Comparison of ENCODE assay signal across 9 cellular contexts in the genomic region with DNA sequence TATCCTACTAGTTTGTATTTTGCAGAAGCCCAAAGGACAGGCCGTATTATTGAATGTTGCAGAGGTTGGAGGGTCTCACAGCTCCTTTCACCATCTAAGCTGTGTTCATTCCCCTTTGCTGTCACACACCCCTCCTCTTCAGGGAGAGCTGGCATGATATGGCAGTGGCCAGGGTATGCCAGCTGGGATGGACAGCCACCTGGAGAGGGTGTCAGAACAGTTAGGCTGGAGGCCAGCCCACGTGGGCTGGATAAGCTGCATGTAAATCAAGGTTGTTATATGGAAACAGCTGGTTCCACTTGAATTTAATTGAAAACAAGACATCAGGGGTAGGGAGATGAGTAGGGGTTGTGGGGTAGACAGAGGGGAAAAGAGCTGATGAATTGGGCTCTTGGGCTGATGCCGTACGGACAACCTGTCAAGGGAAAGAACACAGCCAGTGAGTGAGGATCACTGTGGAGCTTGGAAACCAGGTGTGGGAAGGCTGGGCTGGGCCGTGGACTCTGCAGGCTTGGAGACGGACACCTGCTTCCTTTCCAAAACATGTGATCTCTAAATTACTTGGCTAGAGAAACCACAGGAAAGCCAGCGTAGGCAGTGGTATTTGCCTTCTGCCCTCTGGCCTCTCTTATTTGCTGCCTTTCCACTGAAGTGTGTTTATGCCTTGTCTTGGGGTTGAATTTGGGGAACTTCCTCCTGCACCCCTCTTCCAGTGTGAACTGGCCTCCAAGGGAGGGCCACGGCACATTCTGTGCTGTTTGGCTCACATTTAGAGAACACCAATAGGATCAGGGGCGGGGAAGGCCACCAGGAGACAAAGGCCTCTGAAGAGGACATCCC.
A peak's percentile ranks its signal among the peaks of the same experiment; 100 is the strongest.
DNase-seq lines count a peak whose midpoint lies in the region; ATAC-seq lines count a peak whose summit lies in the region.
"Had no signal": no experiment of that assay in that cellular context is flagged by ENCODE, and none has a peak within 500 bp of the region (broad histone marks: within the 10 kb centered on the region; RNA-seq: fewer than 3 reads in every experiment).

No MANE protein-coding gene starts in this region.

- peak overlapping the region; percentile 3 for H3K9ac ChIP-seq in neuronal stem cell (ENCODE audit: low read depth, low read length, poor library complexity)

- DNase-seq in SJCRH30: peak; percentile 57 to 67
- no peak for DNase-seq in neuronal stem cell (ENCODE audit: low spot score)
- DNase-seq in head of caudate nucleus: no peak
- no peak for DNase-seq in 8988T
- DNase-seq in stimulated activated CD4-positive, alpha-beta T cell treated with anti-CD3 and anti-CD28 coated beads, Interleukin-1b, Interleukin-23, amount 100 ng/mL, for 48 hours: no peak
- DNase-seq: activated CD4-positive, alpha-beta memory T cell treated with anti-CD3 and anti-CD28 coated beads, Interleukin-2, amount 10 ng/mL, durations not matched to agents 7 days and 5 days had no signal

- ATAC-seq in GM18502 (IDR thresholded peaks at IDR 0.05; ENCODE audit: poor library complexity, unreplicated experiment): peak; percentile 39
- peak; percentile 39 for ATAC-seq in HG03354 (IDR thresholded peaks at IDR 0.05; ENCODE audit: poor library complexity, severe bottlenecking, unreplicated experiment)
- no peak for ATAC-seq in GM18870 (IDR thresholded peaks at IDR 0.05; ENCODE audit: unreplicated experiment)

- H2AFZ ChIP-seq in neuronal stem cell (ENCODE audit: low read length): no peak overlapping the region

- no peaks in the 10 kb centered on the region for H3K79me1 ChIP-seq in neuronal stem cell (ENCODE audit: low read depth, low read length)

- H2BK120ac ChIP-seq in neuronal stem cell (ENCODE audit: low read depth, low read length): no peak overlapping the region

- WGBS in neuronal stem cell (ENCODE audit: extremely low coverage in 2 of 2, insufficient read length in 2 of 2, insufficient replicate concordance in 1 of 2), 2 donors: no CpG with 5 or more reads among the region's 9 CpGs

- no peak overlapping the region for H2AK5ac ChIP-seq in neuronal stem cell (ENCODE audit: low read depth, low read length)

- H4K91ac ChIP-seq in neuronal stem cell (ENCODE audit: low read depth, low read length, poor library complexity): no peak overlapping the region

- H3K27ac ChIP-seq in SJCRH30 (peak overlapping the region; percentile 42), neuronal stem cell (replicated peaks; ENCODE audit: low read length) (no peak overlapping the region)

- H3K4me2 ChIP-seq in neuronal stem cell (ENCODE audit: insufficient read depth, low read length, poor library complexity, severe bottlenecking): no peak overlapping the region

- no peak overlapping the region for H3K4ac ChIP-seq in neuronal stem cell (ENCODE audit: low read length)

- peak overlapping the region; percentile 40 for H3K14ac ChIP-seq in neuronal stem cell (ENCODE audit: low read length)

- H2BK5ac ChIP-seq in neuronal stem cell (ENCODE audit: low read length): no peak overlapping the region

- H3K18ac ChIP-seq in neuronal stem cell (ENCODE audit: low read length): no peak overlapping the region

- peak overlapping the region; percentile 56 for H2BK15ac ChIP-seq in neuronal stem cell (ENCODE audit: low read length)

- H2BK12ac ChIP-seq in neuronal stem cell (ENCODE audit: low read length): no peak overlapping the region

- no peak overlapping the region for H4K8ac ChIP-seq in neuronal stem cell (ENCODE audit: low read depth, low read length)

- H3K4me1 ChIP-seq in SJCRH30 (peaks cover 37% of the 10 kb centered on the region), neuronal stem cell (ENCODE audit: control insufficient read depth in 2 of 2, insufficient read depth in 1 of 2, low read depth in 1 of 2, low read length in 2 of 2) (peaks cover 4% of the 10 kb centered on the region in 2 donors)

- H3K27me3 ChIP-seq in SJCRH30 (no peaks in the 10 kb centered on the region), neuronal stem cell (ENCODE audit: control insufficient read depth in 3 of 3, insufficient read depth in 3 of 3, low read depth in 1 of 3, low read length in 3 of 3) (no peaks in the 10 kb centered on the region)

- H3K23ac ChIP-seq in neuronal stem cell (ENCODE audit: low read depth, low read length, poor library complexity): no peak overlapping the region

- intact Hi-C loops in head of caudate nucleus (cut with DNase I): no loop called here

- no peak overlapping the region for H3K4me3 ChIP-seq in SJCRH30
- H3K4me3 ChIP-seq in neuronal stem cell (ENCODE audit: low read length in 2 of 2): peak overlapping the region in 1 of 2 donors; percentile 68

- no peaks in the 10 kb centered on the region for H3K36me3 ChIP-seq in SJCRH30
- H3K36me3 ChIP-seq in neuronal stem cell (replicated peaks in 1 of 2; ENCODE audit: control insufficient read depth in 2 of 2, insufficient read depth in 2 of 2, low read length in 2 of 2): peaks cover 0 to 1% of the 10 kb centered on the region in 2 donors

- H3K9me3 ChIP-seq in SJCRH30 (replicated peaks): no peaks in the 10 kb centered on the region
- no peaks in the 10 kb centered on the region for H3K9me3 ChIP-seq in neuronal stem cell (replicated peaks in 1 of 2; ENCODE audit: control insufficient read depth in 2 of 2, insufficient read depth in 1 of 2, low read depth in 1 of 2, low read length in 2 of 2)

Comparison
In these comparisons a context has a peak if more than half of its experiments do, and no peak if none do; other contexts are left out.
1. DNase-seq: peak in SJCRH30 (2 of 2); none in neuronal stem cell (single experiment), head of caudate nucleus (0 of 42), 8988T (single experiment) and stimulated activated CD4-positive, alpha-beta T cell treated with anti-CD3 and anti-CD28 coated beads, Interleukin-1b, Interleukin-23, amount 100 ng/mL, for 48 hours (single experiment).